In genomic region chr17:44324092-44324570, GRCh38 we compare ENCODE assay signal across 8 cellular contexts. TPM values are rescaled to one million over a fixed set of nuclear protein-coding genes. Genes with fewer than 3 reads are reported as not detected.
A peak's percentile ranks its signal among the peaks of the same experiment; 100 is the strongest.
DNase-seq lines count a peak whose midpoint lies in the region; ATAC-seq and TF ChIP-seq lines count a peak whose summit lies in the region.

No MANE protein-coding gene starts in this region.

- WGBS in esophagus squamous epithelium, 2 donors, result 0% methylated on average over 7 of the region's 38 CpGs; no CpG with 5 or more reads in 1 of the 2 donors

- H3K27me3 ChIP-seq in AG04450 (ENCODE audit: control insufficient read depth, insufficient read depth, low read length) (no peaks in the 10 kb centered on the region), SJSA1 (replicated peaks) (no peaks in the 10 kb centered on the region), esophagus squamous epithelium (no peaks in the 10 kb centered on the region), neutrophil (no peaks in the 10 kb centered on the region)

- no peak for TF ChIP-seq POLR2A in esophagus squamous epithelium (IDR thresholded peaks at IDR 0.05)

- H3K4me1 ChIP-seq in SJSA1 (replicated peaks) (peaks cover 33% of the 10 kb centered on the region), esophagus squamous epithelium (peaks cover 23 to 56% (median 26%) of the 10 kb centered on the region in 3 donors), neutrophil (ENCODE audit: control insufficient read depth in 1 of 2, insufficient read depth in 1 of 2, low read depth in 1 of 2, low read length in 1 of 2) (peaks cover 32 to 35% of the 10 kb centered on the region in 2 experiments)

- DNase-seq in AG04450 (ENCODE audit: low read depth, low spot score) (no peak), SJSA1 (ENCODE audit: low read depth in 1 of 2, low spot score in 2 of 2) (no peak), esophagus squamous epithelium (lab: John Stamatoyannopoulos, UW) (no peak), NCI-H2196 treated with DMSO at 0.1 percent for 48 hours (lab: John Stamatoyannopoulos, UW; ENCODE audit: unreplicated experiment) (no peak), GM13977 (ENCODE audit: low spot score) (no peak)

- POLR2A ChIA-PET in AG04450 (lab: Yijun Ruan, JAX), result interaction anchor here (2.1 kb wide), 1 partner anchor 103 kb away, joined by 11 read pairs; the partner anchor contains the start of gene UBTF

- intact Hi-C loops in esophagus squamous epithelium (cut with DNase I), result loop anchor here (5.0 kb wide), 1 partner anchor 112 kb away; no protein-coding TSS in a partner anchor

- in situ Hi-C loops in GM13977 (cut with MboI; ENCODE audit: low pct_unique_long_range_greater_than_20kb, low sequenced_read_pairs, unreplicated experiment), result no loop called here

- H3K4me3 ChIP-seq in AG04450 (ENCODE audit: low read depth, low read length), result peak overlapping the region; percentile 80
- H3K4me3 ChIP-seq in SJSA1, result peak overlapping the region; percentile 97
- peak overlapping the region; percentile 77 to 90 (median 88) for H3K4me3 ChIP-seq in esophagus squamous epithelium
- peak overlapping the region; percentile 72 to 88 for H3K4me3 ChIP-seq in neutrophil (ENCODE audit: low read depth in 1 of 2, low read length in 1 of 2)

- TF ChIP-seq CTCF in AG04450 (IDR thresholded peaks at IDR 0.05; ENCODE audit: low read depth, low read length), result no peak
- TF ChIP-seq CTCF in esophagus squamous epithelium (IDR thresholded peaks at IDR 0.05), result no peak
- no peak for TF ChIP-seq CTCF in neutrophil (IDR thresholded peaks at IDR 0.05)
- TF ChIP-seq CTCF in GM13977 (IDR thresholded peaks at IDR 0.05; ENCODE audit: extremely low read depth, insufficient read depth, missing control alignments), result no peak

- CTCF ChIA-PET in AG04450 (lab: Charles Lee), result interaction anchor here (1.0 kb wide), 1 partner anchor 199 kb away, joined by 3 read pairs; no protein-coding TSS in a partner anchor

- H3K27ac ChIP-seq in AG04450 (ENCODE audit: low read depth, low read length), result no peak overlapping the region
- H3K27ac ChIP-seq in SJSA1, result peak overlapping the region; percentile 15
- peak overlapping the region; percentile 88 to 94 (median 94) for H3K27ac ChIP-seq in esophagus squamous epithelium
- peak overlapping the region; percentile 71 for H3K27ac ChIP-seq in neutrophil

- H3K36me3 ChIP-seq in SJSA1, result peaks cover 50% of the 10 kb centered on the region
- peaks cover 23 to 40% (median 32%) of the 10 kb centered on the region in 3 donors for H3K36me3 ChIP-seq in esophagus squamous epithelium
- H3K36me3 ChIP-seq in neutrophil, result peaks cover 21% of the 10 kb centered on the region

- ATAC-seq in GM21528 (IDR thresholded peaks at IDR 0.05; ENCODE audit: low FRiP score, unreplicated experiment) (peak; percentile 2), GM19328 (IDR thresholded peaks at IDR 0.05; ENCODE audit: unreplicated experiment) (no peak)

- peaks cover 2% of the 10 kb centered on the region; the same call in 1 of the 2 replicates for H3K9me3 ChIP-seq in AG04450 (ENCODE audit: control insufficient read depth, insufficient read depth, low read length)
- no peaks in the 10 kb centered on the region; the same call in 1 of the 2 replicates for H3K9me3 ChIP-seq in SJSA1 (replicated peaks)
- no peaks in the 10 kb centered on the region for H3K9me3 ChIP-seq in esophagus squamous epithelium
- no peaks in the 10 kb centered on the region for H3K9me3 ChIP-seq in neutrophil

RNA-seq across cellular contexts. Expression of gene SLC25A39, which starts 0.5 kb away (rescaled TPM):
- 32.1 and 43.4 TPM in 2 replicates for polyA plus RNA-seq in AG04450 (2011; rRNA removed)
- 22.4 and 34.7 TPM in 2 replicates for polyA minus RNA-seq in AG04450 (2011; rRNA and poly(A)+ RNA removed)
- total RNA-seq in SJSA1 (2014; rRNA removed; shearing (Covaris generic)), result 129 and 159 TPM in 2 replicates
- total RNA-seq in esophagus squamous epithelium, result 100 to 1,000 TPM in 2 of 4 donors, 10 to 100 TPM in 2; 93.2 to 148 (median 107) TPM

RNA-seq across cellular contexts. Expression of gene RUNDC3A, which starts 15.7 kb away (rescaled TPM):
- 0.11 TPM in 1 of 2 replicates, not detected in the other for polyA plus RNA-seq in AG04450 (2011; rRNA removed)
- polyA minus RNA-seq in AG04450 (2011; rRNA and poly(A)+ RNA removed), result not detected in 2 replicates
- not detected in 2 replicates for total RNA-seq in SJSA1 (2014; rRNA removed; shearing (Covaris generic))
- total RNA-seq in esophagus squamous epithelium, result 1 to 10 TPM in 2 of 4 donors, under 1 TPM in 2; 0.23 to 1.1 (median 0.81) TPM

RNA-seq across cellular contexts. Expression of gene GRN, which starts 21.0 kb away (rescaled TPM):
- 203 and 322 TPM in 2 replicates for polyA plus RNA-seq in AG04450 (2011; rRNA removed)
- polyA minus RNA-seq in AG04450 (2011; rRNA and poly(A)+ RNA removed), result 66.7 and 90.2 TPM in 2 replicates
- total RNA-seq in SJSA1 (2014; rRNA removed; shearing (Covaris generic)), result 190 and 246 TPM in 2 replicates
- 1,000 to 10,000 TPM in 1 of 4 donors, 100 to 1,000 TPM in 3; 428 to 1,204 (median 642) TPM for total RNA-seq in esophagus squamous epithelium

RNA-seq across cellular contexts. Expression of gene FAM171A2, which starts 39.5 kb away (rescaled TPM):
- 5.3 and 8.0 TPM in 2 replicates for polyA plus RNA-seq in AG04450 (2011; rRNA removed)
- 3.0 and 4.8 TPM in 2 replicates for polyA minus RNA-seq in AG04450 (2011; rRNA and poly(A)+ RNA removed)
- total RNA-seq in SJSA1 (2014; rRNA removed; shearing (Covaris generic)), result 6.9 and 8.6 TPM in 2 replicates
- 10 to 100 TPM in 1 of 4 donors, 1 to 10 TPM in 2, under 1 TPM in 1; 0.35 to 17.4 (median 3.2) TPM for total RNA-seq in esophagus squamous epithelium

RNA-seq across cellular contexts. Expression of gene SLC4A1, which starts 56.2 kb away (rescaled TPM):
- polyA plus RNA-seq in AG04450 (2011; rRNA removed), result not detected in 2 replicates
- polyA minus RNA-seq in AG04450 (2011; rRNA and poly(A)+ RNA removed), result not detected in 2 replicates
- total RNA-seq in SJSA1 (2014; rRNA removed; shearing (Covaris generic)), result not detected in 2 replicates
- not detected for total RNA-seq in esophagus squamous epithelium
